20 cellular contexts compared by ENCODE assay signal in the genomic region with DNA sequence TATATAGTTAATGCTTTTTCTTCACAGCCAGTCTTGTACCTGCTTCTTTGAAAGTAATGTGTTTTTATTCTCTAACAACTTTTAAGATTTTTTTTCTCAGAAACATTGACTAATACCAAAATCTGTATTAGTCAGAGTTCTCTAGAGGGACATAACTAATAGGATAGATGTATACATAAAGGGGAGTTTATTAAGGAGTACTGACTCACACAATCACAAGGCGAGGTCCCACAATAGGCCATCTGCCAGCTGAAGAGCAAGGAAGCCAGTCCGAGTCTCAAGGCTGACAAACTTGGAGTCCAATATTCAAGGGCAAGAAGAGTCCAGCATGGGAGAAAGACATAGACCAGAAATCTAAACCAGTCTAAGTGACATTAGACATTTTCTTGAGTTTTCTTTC.
DNase-seq lines count a peak whose midpoint lies in the region; FAIRE-seq and TF ChIP-seq lines count a peak whose summit lies in the region.
"Had no signal": no experiment of that assay in that cellular context is flagged by ENCODE, and none has a peak within 500 bp of the region (broad histone marks: within the 10 kb centered on the region; RNA-seq: fewer than 3 reads in every experiment).

No MANE protein-coding gene starts in this region.

- no peaks in the 10 kb centered on the region for H3K4me1 ChIP-seq in GM23248 (ENCODE audit: insufficient read depth)
- no peaks in the 10 kb centered on the region for H3K4me1 ChIP-seq in astrocyte (ENCODE audit: insufficient read depth, low read length)
- H3K4me1 ChIP-seq in small intestine (ENCODE audit: control insufficient read depth in 2 of 2, insufficient read depth in 1 of 2, low read depth in 1 of 2, low read length in 1 of 2) = no peaks in the 10 kb centered on the region
- H3K4me1 ChIP-seq: A549, Peyer's patch had no signal

- WGBS in GM23248 (ENCODE audit: low coverage in 1 of 2, low lambda C conversion rate in 2 of 2, missing lambda C conversion rate in 2 of 2), 2 experiments = 29 to 42% methylated on average over 2 of the region's 2 CpGs
- WGBS in small intestine, 3 donors = 76 to 89% (median 81%) methylated on average over 2 of the region's 2 CpGs

- FAIRE-seq in astrocyte (lab: Jason Lieb, UNC) (no peak), small intestine (lab: Jason Lieb, UNC) (peak; percentile 19), frontal cortex (lab: Jason Lieb, UNC) (no peak)
- FAIRE-seq: A549, K562 had no signal

- H3K36me3 Mint-ChIP-seq in astrocyte (ENCODE audit: low read depth, unreplicated experiment) = no peaks in the 10 kb centered on the region
- H3K36me3 Mint-ChIP-seq: CD14-positive monocyte had no signal

- H3K9me3 Mint-ChIP-seq in astrocyte (ENCODE audit: unreplicated experiment) = no peaks in the 10 kb centered on the region
- H3K9me3 Mint-ChIP-seq: HFFc6 had no signal

- H3K9ac ChIP-seq in GM23248 (no peak overlapping the region), astrocyte (ENCODE audit: low read length) (no peak overlapping the region)

- no peaks in the 10 kb centered on the region for H4K20me1 ChIP-seq in GM23248 (ENCODE audit: insufficient read depth)
- H4K20me1 ChIP-seq in astrocyte (ENCODE audit: insufficient read depth, low read length) = no peaks in the 10 kb centered on the region

- H3K4me2 ChIP-seq in GM23248 (ENCODE audit: unreplicated experiment) (no peak overlapping the region), astrocyte (ENCODE audit: low read length) (no peak overlapping the region)
- H3K4me2 ChIP-seq: A549 had no signal

- no peak overlapping the region for H3K4me3 ChIP-seq in GM23248
- H3K4me3 ChIP-seq in astrocyte (ENCODE audit: insufficient read depth, low read depth, low read length) = no peak overlapping the region
- H3K4me3 ChIP-seq in fibroblast of the aortic adventitia (ENCODE audit: low read depth, low read length) = no peak overlapping the region
- H3K4me3 ChIP-seq in small intestine (ENCODE audit: low read depth in 1 of 2, low read length in 2 of 2) = no peak overlapping the region
- H3K4me3 ChIP-seq: A549, K562, Peyer's patch had no signal

- no peaks in the 10 kb centered on the region for H3K4me1 Mint-ChIP-seq in astrocyte (ENCODE audit: low read depth, unreplicated experiment)
- H3K4me1 Mint-ChIP-seq: B cell, CD14-positive monocyte had no signal

- H3K27ac Mint-ChIP-seq in astrocyte (ENCODE audit: unreplicated experiment) = no peak overlapping the region
- H3K27ac Mint-ChIP-seq: B cell, CD14-positive monocyte, H9, HFFc6 had no signal

- H3K27ac ChIP-seq in GM23248 (no peak overlapping the region), astrocyte (ENCODE audit: low read depth, low read length) (no peak overlapping the region), small intestine (ENCODE audit: low read depth in 1 of 2, low read length in 1 of 2) (no peak overlapping the region)
- H3K27ac ChIP-seq: A549, Peyer's patch had no signal

- H3K9me2 ChIP-seq in GM23248 (ENCODE audit: insufficient read depth) = no peaks in the 10 kb centered on the region

- H3K79me2 ChIP-seq in GM23248 (ENCODE audit: insufficient read depth) (no peaks in the 10 kb centered on the region), astrocyte (ENCODE audit: insufficient read depth, low read length) (no peaks in the 10 kb centered on the region)

- H3K27me3 ChIP-seq in GM23248 (replicated peaks; ENCODE audit: insufficient read depth) (peaks cover 11% of the 10 kb centered on the region; the same call in 1 of the 2 replicates), astrocyte (ENCODE audit: insufficient read depth, low read length) (no peaks in the 10 kb centered on the region), small intestine (ENCODE audit: control insufficient read depth in 2 of 2, insufficient read depth in 2 of 2, low read length in 2 of 2) (no peaks in the 10 kb centered on the region)
- H3K27me3 ChIP-seq: Peyer's patch had no signal

- no peak overlapping the region for H3K4me3 Mint-ChIP-seq in astrocyte (ENCODE audit: unreplicated experiment)
- H3K4me3 Mint-ChIP-seq: B cell, CD14-positive monocyte, H9, HFFc6 had no signal

- H3K9me3 ChIP-seq in GM23248 (ENCODE audit: low read depth) (peaks cover 5% of the 10 kb centered on the region), astrocyte (ENCODE audit: insufficient read depth, low read depth, low read length) (no peaks in the 10 kb centered on the region), small intestine (ENCODE audit: control insufficient read depth, low read depth) (no peaks in the 10 kb centered on the region)
- H3K9me3 ChIP-seq: A549, Peyer's patch had no signal

- in situ Hi-C loops in GM23248 (cut with MboI) = no loop called here

- TF ChIP-seq CTCF in astrocyte (IDR thresholded peaks at IDR 0.05; ENCODE audit: insufficient read depth, low read depth, low read length) = no peak
- no peak for TF ChIP-seq CTCF in fibroblast of the aortic adventitia (IDR thresholded peaks at IDR 0.05; ENCODE audit: insufficient read depth, low read length)

- no peaks in the 10 kb centered on the region for H3K27me3 Mint-ChIP-seq in astrocyte (ENCODE audit: low read depth, unreplicated experiment)
- H3K27me3 Mint-ChIP-seq: B cell had no signal

- H2AFZ ChIP-seq in GM23248 (no peak overlapping the region), astrocyte (ENCODE audit: low read depth, low read length) (no peak overlapping the region)

- DNase-seq in GM23248 (peak; percentile 19), astrocyte (ENCODE audit: low read depth) (peak; percentile 2), fibroblast of the aortic adventitia (ENCODE audit: low read depth) (peak; percentile 7), small intestine (no peak), NCI-H187 (lab: John Stamatoyannopoulos, UW) (no peak), frontal cortex (ENCODE audit: low spot score in 2 of 2) (no peak)
- no peak for DNase-seq in activated CD4-positive, alpha-beta T cell treated with anti-CD3 and anti-CD28 coated beads for 4 hours
- DNase-seq: H9; HFFc6; NCI-H1092; NCI-H1436; NCI-H2029; NCI-H2227 treated with DMSO at 0.1 percent for 48 hours; NCI-H774; NK-92 treated with Interleukin-12 subunit alpha and Interleukin-12 subunit beta, amount 100 ng/mL, for 24 hours; Peyer's patch had no signal

- no peaks in the 10 kb centered on the region for H3F3A ChIP-seq in GM23248 (ENCODE audit: insufficient read depth)

- H3K36me3 ChIP-seq in GM23248 (ENCODE audit: low read depth) = no peaks in the 10 kb centered on the region
- H3K36me3 ChIP-seq in astrocyte (ENCODE audit: insufficient read depth, low read length) = no peaks in the 10 kb centered on the region
- H3K36me3 ChIP-seq in small intestine (ENCODE audit: control insufficient read depth in 2 of 2, insufficient read depth in 2 of 2, low read length in 2 of 2) = no peaks in the 10 kb centered on the region
- H3K36me3 ChIP-seq: Peyer's patch had no signal

Comparison
In these comparisons a context has a peak if more than half of its experiments do, and no peak if none do; other contexts are left out.
1. DNase-seq: peak in GM23248 (single experiment), astrocyte (single experiment) and fibroblast of the aortic adventitia (single experiment); none in small intestine (single experiment), activated CD4-positive, alpha-beta T cell treated with anti-CD3 and anti-CD28 coated beads for 4 hours (0 of 2), NCI-H187 (0 of 2) and frontal cortex (0 of 2).